In genomic region chr7:66083677-66084076, GRCh38 we compare ENCODE assay signal across 31 cellular contexts. TPM values are rescaled to one million over a fixed set of nuclear protein-coding genes. Genes with fewer than 3 reads are reported as not detected.
A peak's percentile ranks its signal among the peaks of the same experiment; 100 is the strongest.
DNase-seq lines count a peak whose midpoint lies in the region; ATAC-seq and TF ChIP-seq lines count a peak whose summit lies in the region.
"Had no signal": no experiment of that assay in that cellular context is flagged by ENCODE, and none has a peak within 500 bp of the region (broad histone marks: within the 10 kb centered on the region; RNA-seq: fewer than 3 reads in every experiment).

No MANE protein-coding gene starts in this region.

- no peaks in the 10 kb centered on the region for H3K4me1 Mint-ChIP-seq in WTC11
- H3K4me1 Mint-ChIP-seq: activated CD4-positive, alpha-beta T cell treated with anti-CD3 and anti-CD28 coated beads, Interleukin-2, amount 10 ng/mL, durations not matched to agents 7 days and 5 days; activated naive CD4-positive, alpha-beta T cell treated with anti-CD3 and anti-CD28 coated beads, Interleukin-2, amount 50 U/mL, for 24 hours had no signal

- H3K27me3 Mint-ChIP-seq in WTC11 (ENCODE audit: low read depth) = no peaks in the 10 kb centered on the region
- H3K27me3 Mint-ChIP-seq: activated CD4-positive, alpha-beta T cell treated with anti-CD3 and anti-CD28 coated beads, Interleukin-2, amount 10 ng/mL, durations not matched to agents 7 days and 5 days; activated naive CD4-positive, alpha-beta T cell treated with anti-CD3 and anti-CD28 coated beads, Interleukin-2, amount 50 U/mL, for 24 hours; brain had no signal

- H3K4me3 Mint-ChIP-seq in WTC11 = no peak overlapping the region
- H3K4me3 Mint-ChIP-seq: activated CD4-positive, alpha-beta T cell treated with anti-CD3 and anti-CD28 coated beads, Interleukin-2, amount 10 ng/mL, durations not matched to agents 7 days and 5 days; activated naive CD4-positive, alpha-beta T cell treated with anti-CD3 and anti-CD28 coated beads, Interleukin-2, amount 50 U/mL, for 24 hours; brain had no signal

- peak; percentile 11 for TF ChIP-seq CTCF in AG09309 (IDR thresholded peaks at IDR 0.05; ENCODE audit: control insufficient read depth, insufficient read depth, low read depth, low read length, missing control alignments)
- peak; percentile 15 for TF ChIP-seq CTCF in GM12873 (IDR thresholded peaks at IDR 0.05; ENCODE audit: insufficient read depth, low read depth, low read length, missing control alignments)
- TF ChIP-seq CTCF in WTC11 (IDR thresholded peaks at IDR 0.05) = no peak
- peak; percentile 4 for TF ChIP-seq CTCF in fibroblast of pulmonary artery (IDR thresholded peaks at IDR 0.05; ENCODE audit: low read length, missing control alignments)

- no peak; the same call in 1 of the 2 replicates for ATAC-seq in WTC11
- ATAC-seq: left lung had no signal

- no peak overlapping the region for H3K27ac Mint-ChIP-seq in WTC11
- H3K27ac Mint-ChIP-seq: activated CD4-positive, alpha-beta T cell treated with anti-CD3 and anti-CD28 coated beads, Interleukin-2, amount 10 ng/mL, durations not matched to agents 7 days and 5 days; activated naive CD4-positive, alpha-beta T cell treated with anti-CD3 and anti-CD28 coated beads, Interleukin-2, amount 50 U/mL, for 24 hours; brain had no signal

- H3K36me3 Mint-ChIP-seq in WTC11 = peaks cover 4% of the 10 kb centered on the region

- CTCF ChIA-PET in WTC11 (lab: Charles Lee) = interaction anchor here (1.0 to 1.1 kb wide), 2 partner anchors 8 to 53 kb away, joined by 5 to 6 read pairs; partner anchors contain the start of gene ASL

- POLR2A ChIA-PET in WTC11 (lab: Charles Lee) = no interaction called here

- no peaks in the 10 kb centered on the region for H3K9me3 Mint-ChIP-seq in WTC11
- H3K9me3 Mint-ChIP-seq: activated CD4-positive, alpha-beta T cell treated with anti-CD3 and anti-CD28 coated beads, Interleukin-2, amount 10 ng/mL, durations not matched to agents 7 days and 5 days; activated naive CD4-positive, alpha-beta T cell treated with anti-CD3 and anti-CD28 coated beads, Interleukin-2, amount 50 U/mL, for 24 hours had no signal

- H3K4me3 ChIP-seq in AG09309 (ENCODE audit: control insufficient read depth, low read depth, low read length) (no peak overlapping the region), fibroblast of pulmonary artery (replicated peaks; ENCODE audit: low read depth, low read length) (no peak overlapping the region)
- H3K4me3 ChIP-seq: BLaER1, left lung, ovary, Peyer's patch, right atrium auricular region, smooth muscle cell, thoracic aorta had no signal

- DNase-seq in AG09309 (ENCODE audit: low read depth) = no peak
- peak; percentile 18 for DNase-seq in WTC11 (ENCODE audit: low spot score)
- DNase-seq in fibroblast of pulmonary artery (ENCODE audit: low read depth) = no peak
- DNase-seq in NCI-H2081 treated with DMSO at 0.1 percent for 48 hours (lab: John Stamatoyannopoulos, UW) = no peak
- no peak for DNase-seq in NCI-H1694 (lab: John Stamatoyannopoulos, UW)
- no peak for DNase-seq in retina
- DNase-seq: ACHN; activated CD4-positive, alpha-beta T cell treated with anti-CD3 and anti-CD28 coated beads, Interleukin-2, amount 10 ng/mL, durations not matched to agents 7 days and 5 days; amniotic stem cell; DMS153; head of caudate nucleus; islet precursor cell; left lung; mesenchymal stem cell; MV-4-11; NCI-H146; NCI-H446; NCI-H748 treated with DMSO at 0.1 percent for 48 hours; ovary; Peyer's patch; SHP77 treated with DMSO at 0.1 percent for 48 hours; stimulated activated CD4-positive, alpha-beta T cell treated with anti-CD3 and anti-CD28 coated beads, Interleukin-1b, Interleukin-23, amount 100 ng/mL, for 48 hours; stimulated activated naive CD4-positive, alpha-beta T cell treated with Interleukin-2 at 50 U/mL for 16 hours; SW 1271 had no signal

TF ChIP-seq in WTC11, 78 proteins besides CTCF, POLR2A, EP300 and RAD21 (continues in another document):
- no peak for TF ChIP-seq CREB1 (CRISPR knock-in tag; IDR thresholded peaks at IDR 0.05)
- no peak for TF ChIP-seq ZBTB21 (CRISPR knock-in tag; IDR thresholded peaks at IDR 0.05; ENCODE audit: borderline replicate concordance)
- TF ChIP-seq ZNF416 (CRISPR knock-in tag; IDR thresholded peaks at IDR 0.05) = no peak
- TF ChIP-seq SOX15 (CRISPR knock-in tag; IDR thresholded peaks at IDR 0.05) = no peak
- TF ChIP-seq TEAD4 (CRISPR knock-in tag; IDR thresholded peaks at IDR 0.05) = no peak
- no peak for TF ChIP-seq ZNF425 (CRISPR knock-in tag; conservative IDR thresholded peaks at IDR 0.05)
- TF ChIP-seq HMGXB4 (CRISPR knock-in tag; IDR thresholded peaks at IDR 0.05) = no peak
- no peak for TF ChIP-seq FOXP1 (CRISPR knock-in tag; IDR thresholded peaks at IDR 0.05; ENCODE audit: borderline replicate concordance)
- TF ChIP-seq ARID4B (CRISPR knock-in tag; IDR thresholded peaks at IDR 0.05; ENCODE audit: borderline replicate concordance) = no peak

RNA-seq across cellular contexts. Expression of gene ASL, which starts 8.1 kb away (rescaled TPM):
- total RNA-seq in WTC11 (2021) = 29.5 to 31.9 TPM (median 29.8 TPM) in 3 replicates

RNA-seq across cellular contexts. Expression of gene CRCP, which starts 31.0 kb away (rescaled TPM):
- 20.3 to 23.3 TPM (median 21.2 TPM) in 3 replicates for total RNA-seq in WTC11 (2021)
